In genomic region chr10:123582084-123582989, GRCh38 we compare ENCODE assay signal across 9 cellular contexts.
DNase-seq lines count a peak whose midpoint lies in the region; ATAC-seq and TF ChIP-seq lines count a peak whose summit lies in the region.
"Had no signal": no experiment of that assay in that cellular context is flagged by ENCODE, and none has a peak within 500 bp of the region (broad histone marks: within the 10 kb centered on the region; RNA-seq: fewer than 3 reads in every experiment).

No MANE protein-coding gene starts in this region.

- H3K27ac Mint-ChIP-seq in CD8-positive, alpha-beta memory T cell: no peak overlapping the region
- no peak overlapping the region for H3K27ac Mint-ChIP-seq in chondrocyte (ENCODE audit: unreplicated experiment)

- no peaks in the 10 kb centered on the region for H3K4me1 ChIP-seq in CD8-positive, alpha-beta memory T cell (ENCODE audit: insufficient read depth, low read length)

- H3K4me3 ChIP-seq in CD8-positive, alpha-beta memory T cell (ENCODE audit: low read length): no peak overlapping the region
- H3K4me3 ChIP-seq: SK-N-MC had no signal

- DNase-seq in CD8-positive, alpha-beta memory T cell: peak; percentile 21 to 66 (median 31)
- DNase-seq in NCI-H2107 treated with DMSO at 0.1 percent for 48 hours (lab: John Stamatoyannopoulos, UW; ENCODE audit: unreplicated experiment) (peak; percentile 21), chondrocyte (ENCODE audit: low spot score) (no peak), left lobe of liver (ENCODE audit: low spot score) (peak; percentile 70)
- DNase-seq in activated CD4-positive, alpha-beta T cell treated with anti-CD3 and anti-CD28 coated beads for 1 hour: peak; percentile 35
- DNase-seq in stimulated activated CD4-positive, alpha-beta T cell treated with anti-CD3 and anti-CD28 coated beads, Interleukin-4, amount 100 ng/mL, for 1 hour: peak; percentile 65

- H3K9me3 Mint-ChIP-seq in CD8-positive, alpha-beta memory T cell: no peaks in the 10 kb centered on the region
- no peaks in the 10 kb centered on the region for H3K9me3 Mint-ChIP-seq in chondrocyte (ENCODE audit: low read depth)

- TF ChIP-seq CTCF in chondrocyte (IDR thresholded peaks at IDR 0.05): peak; percentile 87

- peaks cover 7% of the 10 kb centered on the region for H3K27me3 ChIP-seq in CD8-positive, alpha-beta memory T cell (ENCODE audit: insufficient read depth, low read length, poor library complexity, severe bottlenecking)

- no peaks in the 10 kb centered on the region for H3K4me1 Mint-ChIP-seq in CD8-positive, alpha-beta memory T cell
- H3K4me1 Mint-ChIP-seq in chondrocyte (ENCODE audit: low read depth): peaks cover 7% of the 10 kb centered on the region

- H3K36me3 ChIP-seq in CD8-positive, alpha-beta memory T cell (ENCODE audit: insufficient read depth, low read length): no peaks in the 10 kb centered on the region

- H3K9me3 ChIP-seq in CD8-positive, alpha-beta memory T cell (ENCODE audit: low read length): no peaks in the 10 kb centered on the region

- no peaks in the 10 kb centered on the region for H3K36me3 Mint-ChIP-seq in CD8-positive, alpha-beta memory T cell
- no peaks in the 10 kb centered on the region for H3K36me3 Mint-ChIP-seq in chondrocyte (ENCODE audit: low read depth)

- ATAC-seq in GM21717 (IDR thresholded peaks at IDR 0.05; ENCODE audit: unreplicated experiment) (peak; percentile 68), left lobe of liver (peak; percentile 88), HG02973 (IDR thresholded peaks at IDR 0.05; ENCODE audit: unreplicated experiment) (no peak)

- CTCF ChIA-PET in CD8-positive, alpha-beta memory T cell (lab: Charles Lee): interaction anchor here (0.8 to 1.1 kb wide), 3 partner anchors 13 to 808 kb away, joined by 3 read pairs; no protein-coding TSS in a partner anchor

- peaks cover 12 to 48% of the 10 kb centered on the region in 2 donors for H3K27me3 Mint-ChIP-seq in CD8-positive, alpha-beta memory T cell
- peaks cover 46% of the 10 kb centered on the region for H3K27me3 Mint-ChIP-seq in chondrocyte (ENCODE audit: low read depth)

- H3K4me3 Mint-ChIP-seq in CD8-positive, alpha-beta memory T cell: no peak overlapping the region
- no peak overlapping the region for H3K4me3 Mint-ChIP-seq in chondrocyte (ENCODE audit: unreplicated experiment)

- no peak overlapping the region for H3K27ac ChIP-seq in CD8-positive, alpha-beta memory T cell (ENCODE audit: low read depth, low read length)
- H3K27ac ChIP-seq: SK-N-MC had no signal

- POLR2A ChIA-PET in CD8-positive, alpha-beta memory T cell (lab: Charles Lee): no interaction called here
